Comparison of ENCODE assay signal across 35 cellular contexts in genomic region chr4:61192392-61192791, GRCh38. TPM values are rescaled to one million over a fixed set of nuclear protein-coding genes. Genes with fewer than 3 reads are reported as not detected.
"Had no signal": no experiment of that assay in that cellular context is flagged by ENCODE, and none has a peak within 500 bp of the region (broad histone marks: within the 10 kb centered on the region; RNA-seq: fewer than 3 reads in every experiment).

No MANE protein-coding gene starts in this region.

- H3K27me3 ChIP-seq: MG63 had no signal

- DNase-seq: Kasumi-1, MG63, MM.1S, MV-4-11, NCI-H1048, NCI-H1092, NCI-H1092 treated with DMSO at 0.1 percent for 48 hours, NCI-H1105, NCI-H1105 treated with DMSO at 0.1 percent for 48 hours, NCI-H1417, NCI-H1417 treated with DMSO at 0.1 percent for 48 hours, NCI-H1436, NCI-H1436 treated with DMSO at 0.1 percent for 48 hours, NCI-H146, NCI-H1694, NCI-H1694 treated with DMSO at 0.1 percent for 48 hours, NCI-H187, NCI-H187 treated with DMSO at 0.1 percent for 48 hours, NCI-H1930, NCI-H2029, NCI-H2029 treated with DMSO at 0.1 percent for 48 hours, NCI-H2081, NCI-H2081 treated with DMSO at 0.1 percent for 48 hours, NCI-H2107, NCI-H2171, NCI-H2171 treated with DMSO at 0.1 percent for 48 hours, NCI-H2227 treated with DMSO at 0.1 percent for 48 hours, NCI-H226, NCI-H345, NCI-H446, NCI-H446 treated with DMSO at 0.1 percent for 48 hours, NCI-H510A, NCI-H510A treated with DMSO at 0.1 percent for 48 hours, NCI-H524 had no signal

- H3K9me3 ChIP-seq: MG63 had no signal

- H3K4me3 ChIP-seq: MG63 had no signal

- H3K36me3 ChIP-seq: MG63 had no signal

RNA-seq across cellular contexts. Expression of gene ADGRL3, which starts 7.7 kb away (rescaled TPM):
- total RNA-seq: M059J had no signal
